16 cellular contexts compared by ENCODE assay signal in genomic region chr12:47121146-47121545, GRCh38. TPM values are rescaled to one million over a fixed set of nuclear protein-coding genes. Genes with fewer than 3 reads are reported as not detected.
DNase-seq lines count a peak whose midpoint lies in the region; ATAC-seq and TF ChIP-seq lines count a peak whose summit lies in the region.
"Had no signal": no experiment of that assay in that cellular context is flagged by ENCODE, and none has a peak within 500 bp of the region (broad histone marks: within the 10 kb centered on the region; RNA-seq: fewer than 3 reads in every experiment).

No MANE protein-coding gene starts in this region.

- H2AFZ ChIP-seq in PC-3 (ENCODE audit: low read length), result no peak overlapping the region
- no peak overlapping the region for H2AFZ ChIP-seq in smooth muscle cell (ENCODE audit: low read depth)
- H2AFZ ChIP-seq in H9 (ENCODE audit: low read length), result no peak overlapping the region
- H2AFZ ChIP-seq: PC-9 had no signal

- H2BK5ac ChIP-seq in H9 (ENCODE audit: insufficient read length, low read length), result no peak overlapping the region

- peak overlapping the region; percentile 79 for H3K27ac Mint-ChIP-seq in activated naive CD4-positive, alpha-beta T cell treated with anti-CD3 and anti-CD28 coated beads for 36 hours
- H3K27ac Mint-ChIP-seq in H9, result no peak overlapping the region

- no peaks in the 10 kb centered on the region for H3K79me1 ChIP-seq in H9 (ENCODE audit: insufficient read depth, low read depth, low read length, poor library complexity, severe bottlenecking)

- H3K27me3 ChIP-seq in PC-3 (ENCODE audit: low read length) (no peaks in the 10 kb centered on the region), brain microvascular endothelial cell (replicated peaks) (no peaks in the 10 kb centered on the region), smooth muscle cell (ENCODE audit: low read depth) (no peaks in the 10 kb centered on the region), H9 (ENCODE audit: insufficient read depth, low read length) (no peaks in the 10 kb centered on the region)
- H3K27me3 ChIP-seq: suprapubic skin had no signal

- H3K23me2 ChIP-seq in H9 (ENCODE audit: insufficient read length, low read depth, low read length, poor library complexity, severe bottlenecking), result no peaks in the 10 kb centered on the region

- no peak overlapping the region for H3K4me3 Mint-ChIP-seq in activated naive CD4-positive, alpha-beta T cell treated with anti-CD3 and anti-CD28 coated beads for 36 hours
- no peak overlapping the region for H3K4me3 Mint-ChIP-seq in H9

- H2AK5ac ChIP-seq in H9 (ENCODE audit: insufficient read length, low read length), result no peak overlapping the region

- no peaks in the 10 kb centered on the region for H4K20me1 ChIP-seq in PC-3 (ENCODE audit: low read length)
- H4K20me1 ChIP-seq in smooth muscle cell (ENCODE audit: low read depth), result no peaks in the 10 kb centered on the region
- H4K20me1 ChIP-seq in H9 (ENCODE audit: control insufficient read depth, insufficient read depth, insufficient read length), result no peaks in the 10 kb centered on the region

- H2BK20ac ChIP-seq in H9 (ENCODE audit: low read depth, low read length, poor library complexity, severe bottlenecking), result no peak overlapping the region

- H3K23ac ChIP-seq in H9 (ENCODE audit: insufficient read length, low read depth, low read length), result no peak overlapping the region

- H2BK120ac ChIP-seq in H9 (ENCODE audit: low read depth, low read length, poor library complexity, severe bottlenecking), result no peak overlapping the region

- peak overlapping the region; percentile 40 for H3K4me2 ChIP-seq in PC-3 (ENCODE audit: low read length)
- H3K4me2 ChIP-seq in smooth muscle cell, result no peak overlapping the region
- no peak overlapping the region for H3K4me2 ChIP-seq in H9 (ENCODE audit: insufficient read depth, insufficient read length, low read length)
- H3K4me2 ChIP-seq: PC-9 had no signal

- H3T11ph ChIP-seq in H9 (ENCODE audit: low read length), result no peak overlapping the region

- whole genome bisulfite sequencing in smooth muscle cell (ENCODE audit: low lambda C conversion rate), result 77% methylated on average over 5 of the region's 5 CpGs
- no CpG with 5 or more reads among the region's 5 CpGs for WGBS in H9 (ENCODE audit: extremely low coverage, insufficient read length, low lambda C conversion rate)

- H3K79me2 ChIP-seq in PC-3 (ENCODE audit: low read length) (no peaks in the 10 kb centered on the region), smooth muscle cell (ENCODE audit: low read depth) (no peaks in the 10 kb centered on the region), H9 (ENCODE audit: insufficient read depth, low read length) (no peaks in the 10 kb centered on the region)

- H3K4me3 ChIP-seq in PC-3 (ENCODE audit: low read length) (no peak overlapping the region), brain microvascular endothelial cell (ENCODE audit: low read depth, low read length) (no peak overlapping the region), smooth muscle cell (no peak overlapping the region)
- H3K4me3 ChIP-seq: PC-9, suprapubic skin had no signal

- H3K4ac ChIP-seq in H9 (ENCODE audit: low read depth, low read length), result no peak overlapping the region

- intact Hi-C loops in activated naive CD4-positive, alpha-beta T cell treated with anti-CD3 and anti-CD28 coated beads for 36 hours (cut with micrococcal nuclease), result loop anchor here (1.0 to 2.0 kb wide), 4 partner anchors 24 to 276 kb away; no protein-coding TSS in a partner anchor
- intact Hi-C loops in PC-3 (cut with micrococcal nuclease), result no loop called here

- peaks cover 41% of the 10 kb centered on the region for H3K4me1 Mint-ChIP-seq in activated naive CD4-positive, alpha-beta T cell treated with anti-CD3 and anti-CD28 coated beads for 36 hours (ENCODE audit: low read depth)
- H3K4me1 Mint-ChIP-seq in H9, result no peaks in the 10 kb centered on the region

- H3K9ac ChIP-seq in PC-3 (ENCODE audit: low read length), result no peak overlapping the region
- no peak overlapping the region for H3K9ac ChIP-seq in smooth muscle cell (ENCODE audit: low read depth)
- no peak overlapping the region for H3K9ac ChIP-seq in H9 (ENCODE audit: extremely low read depth, insufficient read length, low read length)

- H3K36me3 ChIP-seq in PC-3 (ENCODE audit: low read depth, low read length) (no peaks in the 10 kb centered on the region), brain microvascular endothelial cell (replicated peaks) (no peaks in the 10 kb centered on the region), smooth muscle cell (ENCODE audit: low read depth) (no peaks in the 10 kb centered on the region)
- H3K36me3 ChIP-seq: suprapubic skin had no signal

- H3F3A ChIP-seq in PC-3 (ENCODE audit: low read length, unreplicated experiment) (no peaks in the 10 kb centered on the region), smooth muscle cell (ENCODE audit: low read depth) (peaks cover 8% of the 10 kb centered on the region)

- no peaks in the 10 kb centered on the region for H3K9me3 ChIP-seq in PC-3 (ENCODE audit: low read length)
- no peaks in the 10 kb centered on the region for H3K9me3 ChIP-seq in smooth muscle cell (replicated peaks; ENCODE audit: low read depth)
- no peaks in the 10 kb centered on the region for H3K9me3 ChIP-seq in H9 (ENCODE audit: control insufficient read depth, low read depth, low read length)
- H3K9me3 ChIP-seq: suprapubic skin had no signal

- H2BK12ac ChIP-seq in H9 (ENCODE audit: insufficient read length, low read depth, low read length), result no peak overlapping the region

- BruUV-seq in PC-3 (replicated peaks; lab: Mats Ljungman, UMichigan), result no TSS peak

- ATAC-seq in PC-3, result peak; percentile 88
- ATAC-seq in HG02981 (IDR thresholded peaks at IDR 0.05; ENCODE audit: unreplicated experiment), result no peak

- DNase-seq in activated naive CD4-positive, alpha-beta T cell treated with anti-CD3 and anti-CD28 coated beads for 36 hours, result no peak
- DNase-seq in activated naive CD4-positive, alpha-beta T cell (lab: John Stamatoyannopoulos, UW), result no peak
- DNase-seq in PC-3, result peak; percentile 74
- DNase-seq in brain microvascular endothelial cell, result peak; percentile 33
- DNase-seq in smooth muscle cell (lab: John Stamatoyannopoulos, UW; ENCODE audit: unreplicated experiment), result no peak
- no peak for DNase-seq in dedifferentiated amniotic fluid mesenchymal stem cell (ENCODE audit: extremely low spot score)
- no peak for DNase-seq in H9
- DNase-seq: cerebellar nuclear complex; head of caudate nucleus; NCI-H1417; NCI-H446; PC-9; stimulated activated CD4-positive, alpha-beta T cell treated with anti-CD3 and anti-CD28 coated beads, Interleukin-12 subunit alpha, Interleukin-12 subunit beta, amount 100 ng/mL, for 4 hours; SW 1271 had no signal

- H3K4me1 ChIP-seq in PC-3 (ENCODE audit: insufficient read depth, low read length) (peaks cover 37% of the 10 kb centered on the region), smooth muscle cell (ENCODE audit: low read depth) (no peaks in the 10 kb centered on the region), H9 (ENCODE audit: insufficient read depth, low read length) (no peaks in the 10 kb centered on the region)
- H3K4me1 ChIP-seq: suprapubic skin had no signal

- no peaks in the 10 kb centered on the region for H3K9me2 ChIP-seq in PC-3 (replicated peaks; ENCODE audit: low read length)

- H4K8ac ChIP-seq in H9 (replicated peaks; ENCODE audit: insufficient read length, low read depth, low read length), result no peak overlapping the region

- CTCF ChIA-PET in activated naive CD4-positive, alpha-beta T cell treated with anti-CD3 and anti-CD28 coated beads for 36 hours (lab: Charles Lee), result no interaction called here
- CTCF ChIA-PET in PC-3 (lab: Charles Lee), result no interaction called here

- H4K91ac ChIP-seq in H9 (ENCODE audit: insufficient read length, low read depth, low read length), result no peak overlapping the region

- no peak overlapping the region for H4K5ac ChIP-seq in H9 (ENCODE audit: insufficient read length, low read depth, low read length)

- no peak overlapping the region for H3K18ac ChIP-seq in H9 (ENCODE audit: insufficient read length, low read depth, low read length)

- TF ChIP-seq CTCF in PC-3 (conservative IDR thresholded peaks at IDR 0.05; ENCODE audit: low read depth, low read length) (no peak), brain microvascular endothelial cell (IDR thresholded peaks at IDR 0.05; ENCODE audit: low read depth, low read length, missing control alignments) (no peak), smooth muscle cell (IDR thresholded peaks at IDR 0.05; ENCODE audit: borderline replicate concordance, insufficient read depth, poor library complexity, severe bottlenecking) (no peak), H9 (conservative IDR thresholded peaks at IDR 0.05) (no peak)

- in situ Hi-C loops in brain microvascular endothelial cell (cut with HindIII; ENCODE audit: low pct_ligation_motif_present, low sequenced_read_pairs), result no loop called here

- POLR2A ChIA-PET in PC-3 (lab: Charles Lee; ENCODE audit: unreplicated experiment), result no interaction called here

- H3K9me3 Mint-ChIP-seq in activated naive CD4-positive, alpha-beta T cell treated with anti-CD3 and anti-CD28 coated beads for 36 hours, result peaks cover 4% of the 10 kb centered on the region
- peaks cover 2% of the 10 kb centered on the region in 2 experiments; a peak in 2 of 5 replicates for H3K9me3 Mint-ChIP-seq in H9

- no peaks in the 10 kb centered on the region for H3K27me3 Mint-ChIP-seq in activated naive CD4-positive, alpha-beta T cell treated with anti-CD3 and anti-CD28 coated beads for 36 hours (ENCODE audit: low read depth)
- H3K27me3 Mint-ChIP-seq in H9 (ENCODE audit: low read depth), result no peaks in the 10 kb centered on the region

- H3K27ac ChIP-seq in PC-3 (ENCODE audit: low read length) (peak overlapping the region; percentile 39), brain microvascular endothelial cell (no peak overlapping the region), smooth muscle cell (ENCODE audit: low read depth) (peak overlapping the region; percentile 39), H9 (ENCODE audit: insufficient read length, low read depth, low read length) (no peak overlapping the region)
- H3K27ac ChIP-seq: PC-9, suprapubic skin had no signal

- H3K36me3 Mint-ChIP-seq in activated naive CD4-positive, alpha-beta T cell treated with anti-CD3 and anti-CD28 coated beads for 36 hours (ENCODE audit: low read depth), result peaks cover 15% of the 10 kb centered on the region
- no peaks in the 10 kb centered on the region for H3K36me3 Mint-ChIP-seq in H9 (ENCODE audit: insufficient read depth in 1 of 3, low read depth in 3 of 3)

- no peak overlapping the region for H3K56ac ChIP-seq in H9 (ENCODE audit: insufficient read length, low read depth, low read length)

- H3K14ac ChIP-seq in H9 (ENCODE audit: insufficient read depth, low read length), result no peak overlapping the region

- no peak overlapping the region for H2BK15ac ChIP-seq in H9 (ENCODE audit: low read depth, low read length)

RNA-seq across cellular contexts. Expression of gene AMIGO2, which starts 41.4 kb away (rescaled TPM):
- total RNA-seq in activated naive CD4-positive, alpha-beta T cell treated with anti-CD3 and anti-CD28 coated beads for 36 hours, result 10 to 100 TPM; 19.2 to 19.6 TPM
- total RNA-seq in PC-3 (2014; rRNA removed) (19.3 and 22.2 TPM in 2 replicates), smooth muscle cell (51.6 and 59.6 TPM in 2 replicates), H9 (2021) (8.4 and 8.6 TPM in 2 replicates)
- polyA plus RNA-seq in smooth muscle cell, result 30.4 and 54.8 TPM in 2 replicates

RNA-seq across cellular contexts. Expression of gene PCED1B, which starts 41.7 kb away (rescaled TPM):
- total RNA-seq in activated naive CD4-positive, alpha-beta T cell treated with anti-CD3 and anti-CD28 coated beads for 36 hours, result 100 to 1,000 TPM; 138 to 143 TPM
- total RNA-seq in PC-3 (2014; rRNA removed) (1.0 TPM in 1 of 2 replicates, not detected in the other), smooth muscle cell (2.7 and 6.1 TPM in 2 replicates), H9 (2021) (3.3 and 3.8 TPM in 2 replicates)
- 3.5 and 6.3 TPM in 2 replicates for polyA plus RNA-seq in smooth muscle cell

Comparison
In these comparisons a context has a peak if more than half of its experiments do, and no peak if none do; other contexts are left out.
1. DNase-seq: peak in PC-3 (single experiment) and brain microvascular endothelial cell (single experiment); none in activated naive CD4-positive, alpha-beta T cell treated with anti-CD3 and anti-CD28 coated beads for 36 hours (single experiment), activated naive CD4-positive, alpha-beta T cell (0 of 4), smooth muscle cell (single experiment), dedifferentiated amniotic fluid mesenchymal stem cell (single experiment) and H9 (single experiment).
2. H3K27ac ChIP-seq: peak in PC-3 (single experiment) and smooth muscle cell (single experiment); none in brain microvascular endothelial cell (single experiment) and H9 (single experiment).
3. RNA of gene PCED1B, which starts 41.7 kb away (total RNA-seq): 138 to 143 TPM in activated naive CD4-positive, alpha-beta T cell treated with anti-CD3 and anti-CD28 coated beads for 36 hours; 3.3 to 3.8 TPM in H9, 2.7 to 6.1 TPM in smooth muscle cell and 1.0 TPM in PC-3; every median in the first group is over 10 times any median in the second.